Comparison of ENCODE assay signal across 20 cellular contexts in the genomic region with DNA sequence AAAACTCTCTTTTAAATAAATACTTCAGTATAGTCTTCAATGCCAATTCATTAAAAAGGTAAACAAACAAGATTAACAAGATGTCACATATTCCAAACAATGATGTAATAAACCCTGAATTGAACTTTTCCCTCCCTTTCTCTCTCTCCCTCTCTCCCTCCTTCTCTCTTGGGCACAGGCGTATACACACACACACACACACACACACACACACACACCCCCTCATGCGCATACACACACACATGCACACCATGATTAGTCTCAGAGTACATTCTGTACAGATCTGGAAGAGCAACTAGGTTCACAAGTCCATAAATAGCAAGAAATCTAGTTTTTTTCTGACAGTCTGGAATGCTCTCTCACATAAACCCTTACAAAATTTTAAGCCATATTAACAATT.
DNase-seq lines count a peak whose midpoint lies in the region; ATAC-seq, FAIRE-seq and TF ChIP-seq lines count a peak whose summit lies in the region.
"Had no signal": no experiment of that assay in that cellular context is flagged by ENCODE, and none has a peak within 500 bp of the region (broad histone marks: within the 10 kb centered on the region; RNA-seq: fewer than 3 reads in every experiment).

No MANE protein-coding gene starts in this region.

- no peak for TF ChIP-seq POLR2A in vagina (IDR thresholded peaks at IDR 0.05)

- H3K79me2 ChIP-seq in astrocyte (ENCODE audit: insufficient read depth, low read length) = peaks cover 12% of the 10 kb centered on the region

- H3K27ac ChIP-seq in astrocyte (ENCODE audit: low read depth, low read length) = no peak overlapping the region
- peak overlapping the region in 4 of 10 donors; percentile 41 to 59 (median 52) for H3K27ac ChIP-seq in heart right ventricle
- H3K27ac ChIP-seq in vagina = peak overlapping the region; percentile 54

- H3K36me3 ChIP-seq in astrocyte (ENCODE audit: insufficient read depth, low read length) (peaks cover 40% of the 10 kb centered on the region), heart right ventricle (peaks cover 0 to 97% (median 27%) of the 10 kb centered on the region in 9 donors), vagina (peaks cover 0 to 35% of the 10 kb centered on the region in 2 donors)

- H3K9me3 ChIP-seq in astrocyte (ENCODE audit: insufficient read depth, low read depth, low read length) (no peaks in the 10 kb centered on the region), heart right ventricle (no peaks in the 10 kb centered on the region), vagina (no peaks in the 10 kb centered on the region)
- H3K9me3 ChIP-seq: BE2C, Peyer's patch had no signal

- H3K27ac Mint-ChIP-seq in astrocyte (ENCODE audit: unreplicated experiment) = no peak overlapping the region
- H3K27ac Mint-ChIP-seq in progenitor cell of endocrine pancreas = peak overlapping the region; percentile 18
- no peak overlapping the region for H3K27ac Mint-ChIP-seq in Calu3 (ENCODE audit: unreplicated experiment)
- H3K27ac Mint-ChIP-seq: activated CD8-positive, alpha-beta T cell treated with anti-CD3 and anti-CD28 coated beads for 36 hours; effector memory CD8-positive, alpha-beta T cell; natural killer cell treated with Interleukin-12 subunit alpha and Interleukin-12 subunit beta and Interleukin-15 and Interleukin-18, amount 100 ng/mL, for 72 hours had no signal

- H3K4me1 Mint-ChIP-seq in astrocyte (ENCODE audit: low read depth, unreplicated experiment) (peaks cover 22% of the 10 kb centered on the region), progenitor cell of endocrine pancreas (ENCODE audit: low read depth) (peaks cover 7% of the 10 kb centered on the region), Calu3 (ENCODE audit: low read depth, unreplicated experiment) (peaks cover 22% of the 10 kb centered on the region)

- ATAC-seq in heart right ventricle (peak in 7 of 8 donors; percentile 37 to 82 (median 56)), HG02852 (IDR thresholded peaks at IDR 0.05; ENCODE audit: unreplicated experiment) (no peak)
- ATAC-seq: activated CD8-positive, alpha-beta T cell treated with anti-CD3 and anti-CD28 coated beads for 36 hours; effector memory CD8-positive, alpha-beta T cell; natural killer cell treated with Interleukin-12 subunit alpha and Interleukin-12 subunit beta and Interleukin-15 and Interleukin-18, amount 100 ng/mL, for 72 hours had no signal

- H3K4me3 Mint-ChIP-seq in astrocyte (ENCODE audit: unreplicated experiment) (no peak overlapping the region), progenitor cell of endocrine pancreas (ENCODE audit: low read depth) (no peak overlapping the region), Calu3 (ENCODE audit: low read depth, unreplicated experiment) (no peak overlapping the region)
- H3K4me3 Mint-ChIP-seq: activated CD8-positive, alpha-beta T cell treated with anti-CD3 and anti-CD28 coated beads for 36 hours; effector memory CD8-positive, alpha-beta T cell; natural killer cell treated with Interleukin-12 subunit alpha and Interleukin-12 subunit beta and Interleukin-15 and Interleukin-18, amount 100 ng/mL, for 72 hours had no signal

- no peak overlapping the region for H3K9ac ChIP-seq in astrocyte (ENCODE audit: low read length)

- DNase-seq in astrocyte (ENCODE audit: low read depth) (no peak), heart right ventricle (no peak), progenitor cell of endocrine pancreas (ENCODE audit: low spot score, unreplicated experiment) (no peak), vagina (ENCODE audit: extremely low spot score in 2 of 2) (no peak), Calu3 (no peak), NCI-H524 treated with DMSO at 0.1 percent for 48 hours (lab: John Stamatoyannopoulos, UW) (no peak)
- DNase-seq: activated CD8-positive, alpha-beta T cell treated with anti-CD3 and anti-CD28 coated beads for 36 hours; activated T-cell treated with anti-CD3 and anti-CD28 coated beads, Interleukin-2, amount 50 U/mL, for 48 hours; BE2C; central memory CD4-positive, alpha-beta T cell; effector memory CD8-positive, alpha-beta T cell; GOT3; NCI-H2029 treated with DMSO at 0.1 percent for 48 hours; NCI-H69; Peyer's patch; stimulated activated CD4-positive, alpha-beta T cell treated with anti-CD3 and anti-CD28 coated beads, Interleukin-1b, Interleukin-23, amount 100 ng/mL, for 48 hours; substantia nigra had no signal

- no peak overlapping the region for H2AFZ ChIP-seq in astrocyte (ENCODE audit: low read depth, low read length)

- H3K9me3 Mint-ChIP-seq in astrocyte (ENCODE audit: unreplicated experiment) = no peaks in the 10 kb centered on the region
- H3K9me3 Mint-ChIP-seq in progenitor cell of endocrine pancreas (ENCODE audit: low read depth) = no peaks in the 10 kb centered on the region
- no peaks in the 10 kb centered on the region for H3K9me3 Mint-ChIP-seq in Calu3 (ENCODE audit: low read depth, unreplicated experiment)
- H3K9me3 Mint-ChIP-seq: activated CD8-positive, alpha-beta T cell treated with anti-CD3 and anti-CD28 coated beads for 36 hours; natural killer cell treated with Interleukin-12 subunit alpha and Interleukin-12 subunit beta and Interleukin-15 and Interleukin-18, amount 100 ng/mL, for 72 hours had no signal

- H3K27me3 ChIP-seq in astrocyte (ENCODE audit: insufficient read depth, low read length) (no peaks in the 10 kb centered on the region), heart right ventricle (no peaks in the 10 kb centered on the region), vagina (no peaks in the 10 kb centered on the region)
- H3K27me3 ChIP-seq: BE2C, Peyer's patch had no signal

- TF ChIP-seq CTCF in astrocyte (IDR thresholded peaks at IDR 0.05; ENCODE audit: insufficient read depth, low read depth, low read length) = no peak
- TF ChIP-seq CTCF in heart right ventricle (IDR thresholded peaks at IDR 0.05) = no peak
- TF ChIP-seq CTCF in progenitor cell of endocrine pancreas (IDR thresholded peaks at IDR 0.05; ENCODE audit: unreplicated experiment) = no peak
- no peak for TF ChIP-seq CTCF in vagina (IDR thresholded peaks at IDR 0.05)
- TF ChIP-seq CTCF in Calu3 (IDR thresholded peaks at IDR 0.05; ENCODE audit: unreplicated experiment) = no peak

- H3K4me2 ChIP-seq in astrocyte (ENCODE audit: low read length) = no peak overlapping the region

- H3K27me3 Mint-ChIP-seq in astrocyte (ENCODE audit: low read depth, unreplicated experiment) (no peaks in the 10 kb centered on the region), progenitor cell of endocrine pancreas (no peaks in the 10 kb centered on the region), Calu3 (ENCODE audit: unreplicated experiment) (no peaks in the 10 kb centered on the region)
- H3K27me3 Mint-ChIP-seq: activated CD8-positive, alpha-beta T cell treated with anti-CD3 and anti-CD28 coated beads for 36 hours; effector memory CD8-positive, alpha-beta T cell; natural killer cell treated with Interleukin-12 subunit alpha and Interleukin-12 subunit beta and Interleukin-15 and Interleukin-18, amount 100 ng/mL, for 72 hours had no signal

- no TSS peak for BruUV-seq in Calu3 (replicated peaks; lab: Mats Ljungman, UMichigan)

- H3K36me3 Mint-ChIP-seq in astrocyte (ENCODE audit: low read depth, unreplicated experiment) (peaks cover 20% of the 10 kb centered on the region), progenitor cell of endocrine pancreas (ENCODE audit: insufficient read depth) (peaks cover 14% of the 10 kb centered on the region), Calu3 (ENCODE audit: insufficient read depth, unreplicated experiment) (no peaks in the 10 kb centered on the region)
- H3K36me3 Mint-ChIP-seq: natural killer cell treated with Interleukin-12 subunit alpha and Interleukin-12 subunit beta and Interleukin-15 and Interleukin-18, amount 100 ng/mL, for 72 hours had no signal

- intact Hi-C loops in heart right ventricle (cut with DNase I) = no loop called here
- intact Hi-C loops in vagina (cut with DNase I) = no loop called here
- intact Hi-C loops in Calu3 (cut with micrococcal nuclease; ENCODE audit: unreplicated experiment) = no loop called here

- H3K4me1 ChIP-seq in astrocyte (ENCODE audit: insufficient read depth, low read length) = no peaks in the 10 kb centered on the region
- peaks cover 0 to 77% (median 45%) of the 10 kb centered on the region in 9 donors for H3K4me1 ChIP-seq in heart right ventricle
- peaks cover 46% of the 10 kb centered on the region for H3K4me1 ChIP-seq in vagina

- CTCF ChIA-PET in Calu3 (lab: Charles Lee) = no interaction called here

- 15 to 19% methylated on average over 2 of the region's 2 CpGs for WGBS in heart right ventricle, 2 donors

- peaks cover 5% of the 10 kb centered on the region for H4K20me1 ChIP-seq in astrocyte (ENCODE audit: insufficient read depth, low read length)

- H3K4me3 ChIP-seq in astrocyte (ENCODE audit: insufficient read depth, low read depth, low read length) (no peak overlapping the region), heart right ventricle (no peak overlapping the region), vagina (no peak overlapping the region)
- H3K4me3 ChIP-seq: lung, Peyer's patch had no signal

- peak; percentile 34 for FAIRE-seq in astrocyte (lab: Jason Lieb, UNC)
